ENCODE assay signal across 8 cellular contexts in the genomic region with DNA sequence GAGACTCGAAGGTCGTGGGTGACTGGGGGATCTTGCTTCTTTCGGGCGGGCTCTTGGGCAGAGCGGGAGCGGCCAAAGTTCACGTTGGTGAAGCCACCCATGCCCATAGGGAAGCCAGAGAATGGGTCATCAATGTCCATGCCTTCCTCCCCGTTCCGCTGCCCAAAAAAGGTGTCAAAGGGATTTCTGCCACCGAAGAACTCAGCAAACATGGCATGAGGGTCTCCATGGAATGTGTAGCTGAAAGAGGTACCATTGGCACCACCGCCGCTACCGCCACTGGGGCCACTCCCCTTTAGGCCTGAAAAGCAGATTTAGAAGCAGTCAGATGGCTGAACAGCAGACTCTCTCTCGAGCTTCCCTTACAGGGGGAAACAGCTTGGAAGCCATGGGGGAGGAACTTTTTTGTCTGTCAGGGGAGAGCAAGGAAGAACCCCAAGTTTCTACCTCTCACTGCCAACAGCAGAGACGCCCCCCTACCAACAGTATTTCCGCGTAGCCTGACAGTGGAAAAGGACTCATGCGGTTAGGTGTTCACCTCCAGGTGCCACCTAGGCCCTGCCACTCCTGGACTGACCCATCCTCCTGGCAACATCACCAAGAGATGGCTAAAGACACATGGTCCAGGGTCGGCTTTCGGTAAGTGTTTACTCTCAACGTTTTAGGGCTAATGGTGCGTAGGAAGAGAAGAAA. TPM values are rescaled to one million over a fixed set of nuclear protein-coding genes. Genes with fewer than 3 reads are reported as not detected.
DNase-seq lines count a peak whose midpoint lies in the region; ATAC-seq, FAIRE-seq and TF ChIP-seq lines count a peak whose summit lies in the region.

No MANE protein-coding gene starts in this region.

- H3K9me3 ChIP-seq in SJCRH30 (replicated peaks), result no peaks in the 10 kb centered on the region

- peak; percentile 20 for DNase-seq in GM13977 (ENCODE audit: low spot score)
- DNase-seq in SJCRH30, result no peak
- DNase-seq in erythroblast (lab: John Stamatoyannopoulos, UW), result peak; percentile 44 to 57
- peak; percentile 62 for DNase-seq in pons (ENCODE audit: low spot score)
- no peak for DNase-seq in GM12892 (ENCODE audit: insufficient read length)

- H3K27me3 ChIP-seq in SJCRH30, result no peaks in the 10 kb centered on the region

- no peak overlapping the region for H3K27ac ChIP-seq in SJCRH30

- H3K4me3 ChIP-seq in SJCRH30, result peak overlapping the region; percentile 96

- TF ChIP-seq POLR2A in erythroblast (IDR thresholded peaks at IDR 0.05; ENCODE audit: low read length), result no peak
- no peak for TF ChIP-seq POLR2A in GM12892 (IDR thresholded peaks at IDR 0.05; ENCODE audit: low read depth, low read length)

- peaks cover 29% of the 10 kb centered on the region for H3K36me3 ChIP-seq in SJCRH30

- ATAC-seq in GM18873 (IDR thresholded peaks at IDR 0.05; ENCODE audit: low FRiP score, unreplicated experiment), result no peak
- no peak for ATAC-seq in GM18502 (IDR thresholded peaks at IDR 0.05; ENCODE audit: poor library complexity, unreplicated experiment)
- ATAC-seq in HG02571 (IDR thresholded peaks at IDR 0.05; ENCODE audit: unreplicated experiment), result no peak

- H3K4me1 ChIP-seq in SJCRH30, result peaks cover 22% of the 10 kb centered on the region

- TF ChIP-seq CTCF in GM13977 (IDR thresholded peaks at IDR 0.05; ENCODE audit: extremely low read depth, insufficient read depth, missing control alignments), result no peak

- no peak for FAIRE-seq in GM12892 (lab: Jason Lieb, UNC)

- in situ Hi-C loops in GM13977 (cut with MboI; ENCODE audit: low pct_unique_long_range_greater_than_20kb, low sequenced_read_pairs, unreplicated experiment), result no loop called here

RNA-seq across cellular contexts. Expression of gene DNAJB1, which starts 1.3 kb away (rescaled TPM):
- 166 and 178 TPM in 2 replicates for total RNA-seq in SJCRH30 (2014; rRNA removed; shearing (Covaris generic))
- polyA plus RNA-seq in GM12892 (2012; ENCODE audit: missing spikeins), result 23.8 TPM

RNA-seq across cellular contexts. Expression of gene TECR, which starts 12.5 kb away (rescaled TPM):
- total RNA-seq in SJCRH30 (2014; rRNA removed; shearing (Covaris generic)), result 188 and 189 TPM in 2 replicates
- polyA plus RNA-seq in GM12892 (2012; ENCODE audit: missing spikeins), result 29.1 TPM

RNA-seq across cellular contexts. Expression of gene GIPC1, which starts 21.0 kb away (rescaled TPM):
- total RNA-seq in SJCRH30 (2014; rRNA removed; shearing (Covaris generic)), result 67.4 and 71.1 TPM in 2 replicates
- polyA plus RNA-seq in GM12892 (2012; ENCODE audit: missing spikeins), result 7.0 TPM

RNA-seq across cellular contexts. Expression of gene PTGER1, which starts 41.7 kb away (rescaled TPM):
- 1.2 and 1.7 TPM in 2 replicates for total RNA-seq in SJCRH30 (2014; rRNA removed; shearing (Covaris generic))
- not detected for polyA plus RNA-seq in GM12892 (2012; ENCODE audit: missing spikeins)

RNA-seq across cellular contexts. Expression of gene NDUFB7, which starts 55.0 kb away (rescaled TPM):
- 240 and 323 TPM in 2 replicates for total RNA-seq in SJCRH30 (2014; rRNA removed; shearing (Covaris generic))
- 95.4 TPM for polyA plus RNA-seq in GM12892 (2012; ENCODE audit: missing spikeins)

Comparison
In these comparisons a context has a peak if more than half of its experiments do, and no peak if none do; other contexts are left out.
1. DNase-seq: peak in GM13977 (single experiment), erythroblast (2 of 2) and pons (single experiment); none in SJCRH30 (0 of 2) and GM12892 (single experiment).